Comparison of ENCODE assay signal across 8 cellular contexts in the genomic region with DNA sequence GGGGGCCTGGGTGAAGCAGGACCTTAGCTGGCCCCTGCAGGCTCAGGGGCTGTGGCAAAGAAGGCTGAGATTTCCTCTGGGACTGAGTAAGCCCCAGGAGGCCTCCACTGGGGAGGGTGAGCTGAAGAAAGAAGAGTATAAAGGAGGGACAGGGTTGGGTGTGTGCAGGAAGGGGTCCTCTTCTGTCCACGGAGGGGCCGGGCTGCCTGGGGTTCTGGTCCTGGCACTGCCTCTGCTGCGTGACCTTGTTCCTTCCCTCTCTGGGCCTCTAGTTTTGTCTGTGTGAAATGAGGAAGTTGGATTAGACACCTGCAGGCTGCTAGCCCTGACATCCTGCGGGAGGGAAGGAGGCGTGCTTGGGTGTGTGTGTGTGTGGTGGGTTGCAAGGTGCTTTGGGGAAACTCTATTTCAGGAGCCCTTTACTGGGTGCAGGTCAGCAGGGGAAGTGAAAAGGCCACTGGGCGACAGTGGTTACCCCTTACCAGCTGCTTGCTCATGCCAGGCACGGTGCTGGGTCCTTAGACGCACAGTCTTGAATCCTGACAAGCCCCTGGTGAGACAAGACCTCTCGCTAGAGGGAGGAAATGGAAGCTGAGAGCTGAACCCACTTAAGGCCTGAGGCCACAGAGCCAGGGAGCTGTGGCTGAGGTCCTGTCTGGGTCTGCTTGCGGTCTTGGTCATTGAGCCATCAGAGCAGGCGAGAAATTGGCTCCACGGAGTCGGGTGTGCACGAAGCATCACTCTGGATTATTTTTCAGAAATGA.
DNase-seq lines count a peak whose midpoint lies in the region; ATAC-seq and TF ChIP-seq lines count a peak whose summit lies in the region.

No MANE protein-coding gene starts in this region.

- peak; percentile 75 for ATAC-seq in HG02884 (IDR thresholded peaks at IDR 0.05; ENCODE audit: unreplicated experiment)

- peaks cover 0 to 13% (median 0%) of the 10 kb centered on the region in 3 donors for H3K36me3 ChIP-seq in Peyer's patch

- H3K4me1 ChIP-seq in Peyer's patch, result peaks cover 2 to 30% (median 24%) of the 10 kb centered on the region in 4 donors

- H3K9me3 Mint-ChIP-seq in mesothelial cell of epicardium, result no peaks in the 10 kb centered on the region

- no peak for TF ChIP-seq POLR2A in Peyer's patch (IDR thresholded peaks at IDR 0.05)

- peak; percentile 58 for DNase-seq in activated effector memory CD4-positive, alpha-beta T cell treated with anti-CD3 and anti-CD28 coated beads, Interleukin-2, amount 50 U/mL, for 16 hours
- no peak for DNase-seq in activated effector memory CD4-positive, alpha-beta T cell treated with Interleukin-2 at 50 U/mL for 16 hours
- peak; percentile 49 to 87 (median 86) for DNase-seq in Peyer's patch
- no peak for DNase-seq in mesothelial cell of epicardium (ENCODE audit: low spot score in 2 of 2, unreplicated experiment in 2 of 2)
- no peak for DNase-seq in EL
- DNase-seq in DMS153 (lab: John Stamatoyannopoulos, UW), result no peak
- DNase-seq in NCI-H345 (lab: John Stamatoyannopoulos, UW), result no peak

- peak overlapping the region in 1 of 4 donors; percentile 39 for H3K4me3 ChIP-seq in Peyer's patch

- H3K27ac Mint-ChIP-seq in mesothelial cell of epicardium, result peak overlapping the region; percentile 86

- H3K4me1 Mint-ChIP-seq in mesothelial cell of epicardium, result peaks cover 39% of the 10 kb centered on the region

- no peaks in the 10 kb centered on the region for H3K9me3 ChIP-seq in Peyer's patch

- H3K27me3 Mint-ChIP-seq in mesothelial cell of epicardium (ENCODE audit: low read depth), result no peaks in the 10 kb centered on the region

- H3K4me3 Mint-ChIP-seq in mesothelial cell of epicardium, result no peak overlapping the region

- H3K27ac ChIP-seq in Peyer's patch, result peak overlapping the region; percentile 74 to 91 (median 84)

- TF ChIP-seq CTCF in Peyer's patch (IDR thresholded peaks at IDR 0.05) (no peak), mesothelial cell of epicardium (IDR thresholded peaks at IDR 0.05; ENCODE audit: unreplicated experiment) (no peak)

- no peaks in the 10 kb centered on the region for H3K36me3 Mint-ChIP-seq in mesothelial cell of epicardium

- no peaks in the 10 kb centered on the region for H3K27me3 ChIP-seq in Peyer's patch

Comparison
In these comparisons a context has a peak if more than half of its experiments do, and no peak if none do; other contexts are left out.
1. DNase-seq: peak in activated effector memory CD4-positive, alpha-beta T cell treated with anti-CD3 and anti-CD28 coated beads, Interleukin-2, amount 50 U/mL, for 16 hours (single experiment) and Peyer's patch (3 of 3); none in activated effector memory CD4-positive, alpha-beta T cell treated with Interleukin-2 at 50 U/mL for 16 hours (single experiment), mesothelial cell of epicardium (0 of 2), EL (single experiment), DMS153 (single experiment) and NCI-H345 (single experiment).